In the genomic region with DNA sequence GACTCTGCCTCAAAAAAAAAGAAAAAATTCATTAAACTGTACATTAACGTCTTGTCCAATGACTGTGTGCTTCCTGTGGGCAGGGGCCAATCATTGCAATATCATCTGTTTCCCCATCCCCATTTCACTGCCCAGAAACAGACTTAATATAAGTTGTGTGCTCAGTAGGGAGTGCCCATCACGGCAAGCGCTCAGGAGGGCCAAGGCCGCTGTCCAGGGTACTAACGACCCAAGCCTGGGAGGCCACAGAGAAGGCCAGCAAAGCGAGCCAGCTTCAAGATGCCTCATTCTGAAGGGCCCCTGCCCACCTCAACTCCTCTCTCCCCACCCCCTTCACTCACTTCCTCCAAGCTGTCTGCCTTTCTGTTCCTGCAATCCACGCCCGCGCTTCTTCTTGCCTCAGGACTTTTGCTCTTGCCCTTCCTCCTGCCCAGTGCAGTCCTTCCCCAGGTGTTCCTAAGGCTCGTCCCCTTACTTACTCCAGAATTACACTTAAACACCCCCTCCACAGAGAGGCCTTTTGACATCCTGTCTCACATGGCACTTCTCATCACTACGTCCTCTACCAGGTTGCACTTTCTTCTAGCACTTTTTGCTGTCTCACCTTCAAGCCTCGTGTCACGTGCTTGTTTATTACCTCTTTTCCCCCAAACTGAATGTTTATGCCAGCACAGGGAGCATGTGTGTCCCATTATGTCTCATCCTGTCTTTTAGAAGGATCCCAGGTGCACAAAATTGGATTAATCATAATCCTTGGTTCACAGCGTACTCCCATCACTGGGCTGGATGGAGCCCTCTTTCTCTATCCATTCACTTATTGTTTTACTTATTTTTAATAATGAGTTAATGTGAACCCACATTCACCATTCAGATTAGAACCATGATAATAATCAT, we compare ENCODE assay signal across 1 cellular context.
TF ChIP-seq lines count a peak whose summit lies in the region.

No MANE protein-coding gene starts in this region.

TF ChIP-seq in K562, 482 proteins besides CTCF, POLR2A, EP300 and RAD21 (continued from another document):
- TF ChIP-seq MAZ (CRISPR knock-in tag; conservative IDR thresholded peaks at IDR 0.05 in 1 of 2, IDR thresholded peaks at IDR 0.05 in 1 of 2) (0 out of 4 replicates have a peak, but pooled peaks of 1 of the 2 experiments have one; percentile 34), NCOR1 (IDR thresholded peaks at IDR 0.05) (no peak), KLF16 (IDR thresholded peaks at IDR 0.05) (no peak), EHMT2 (IDR thresholded peaks at IDR 0.05) (peak; percentile 98), HDAC1 (IDR thresholded peaks at IDR 0.05) (no peak), ZNF384 (IDR thresholded peaks at IDR 0.05; ENCODE audit: low read depth, low read length) (no peak), ZSCAN29 (IDR thresholded peaks at IDR 0.05) (no peak), FOXK1 (CRISPR knock-in tag; IDR thresholded peaks at IDR 0.05; ENCODE audit: borderline replicate concordance) (0 out of 2 replicates have a peak, but pooled peaks have one; percentile 50), PRMT5 (CRISPR knock-in tag; IDR thresholded peaks at IDR 0.05) (0 out of 2 replicates have a peak, but pooled peaks have one; percentile 52)
- TF ChIP-seq, protein P1, sequence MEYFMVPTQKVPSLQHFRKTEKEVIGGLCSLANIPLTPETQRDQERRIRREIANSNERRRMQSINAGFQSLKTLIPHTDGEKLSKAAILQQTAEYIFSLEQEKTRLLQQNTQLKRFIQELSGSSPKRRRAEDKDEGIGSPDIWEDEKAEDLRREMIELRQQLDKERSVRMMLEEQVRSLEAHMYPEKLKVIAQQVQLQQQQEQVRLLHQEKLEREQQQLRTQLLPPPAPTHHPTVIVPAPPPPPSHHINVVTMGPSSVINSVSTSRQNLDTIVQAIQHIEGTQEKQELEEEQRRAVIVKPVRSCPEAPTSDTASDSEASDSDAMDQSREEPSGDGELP (CRISPR knock-in tag; IDR thresholded peaks at IDR 0.05; ENCODE audit: borderline replicate concordance) = peak; percentile 51; the same call in 1 of the 2 replicates
- TF ChIP-seq, protein P2, sequence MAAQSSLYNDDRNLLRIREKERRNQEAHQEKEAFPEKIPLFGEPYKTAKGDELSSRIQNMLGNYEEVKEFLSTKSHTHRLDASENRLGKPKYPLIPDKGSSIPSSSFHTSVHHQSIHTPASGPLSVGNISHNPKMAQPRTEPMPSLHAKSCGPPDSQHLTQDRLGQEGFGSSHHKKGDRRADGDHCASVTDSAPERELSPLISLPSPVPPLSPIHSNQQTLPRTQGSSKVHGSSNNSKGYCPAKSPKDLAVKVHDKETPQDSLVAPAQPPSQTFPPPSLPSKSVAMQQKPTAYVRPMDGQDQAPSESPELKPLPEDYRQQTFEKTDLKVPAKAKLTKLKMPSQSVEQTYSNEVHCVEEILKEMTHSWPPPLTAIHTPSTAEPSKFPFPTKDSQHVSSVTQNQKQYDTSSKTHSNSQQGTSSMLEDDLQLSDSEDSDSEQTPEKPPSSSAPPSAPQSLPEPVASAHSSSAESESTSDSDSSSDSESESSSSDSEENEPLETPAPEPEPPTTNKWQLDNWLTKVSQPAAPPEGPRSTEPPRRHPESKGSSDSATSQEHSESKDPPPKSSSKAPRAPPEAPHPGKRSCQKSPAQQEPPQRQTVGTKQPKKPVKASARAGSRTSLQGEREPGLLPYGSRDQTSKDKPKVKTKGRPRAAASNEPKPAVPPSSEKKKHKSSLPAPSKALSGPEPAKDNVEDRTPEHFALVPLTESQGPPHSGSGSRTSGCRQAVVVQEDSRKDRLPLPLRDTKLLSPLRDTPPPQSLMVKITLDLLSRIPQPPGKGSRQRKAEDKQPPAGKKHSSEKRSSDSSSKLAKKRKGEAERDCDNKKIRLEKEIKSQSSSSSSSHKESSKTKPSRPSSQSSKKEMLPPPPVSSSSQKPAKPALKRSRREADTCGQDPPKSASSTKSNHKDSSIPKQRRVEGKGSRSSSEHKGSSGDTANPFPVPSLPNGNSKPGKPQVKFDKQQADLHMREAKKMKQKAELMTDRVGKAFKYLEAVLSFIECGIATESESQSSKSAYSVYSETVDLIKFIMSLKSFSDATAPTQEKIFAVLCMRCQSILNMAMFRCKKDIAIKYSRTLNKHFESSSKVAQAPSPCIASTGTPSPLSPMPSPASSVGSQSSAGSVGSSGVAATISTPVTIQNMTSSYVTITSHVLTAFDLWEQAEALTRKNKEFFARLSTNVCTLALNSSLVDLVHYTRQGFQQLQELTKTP (IDR thresholded peaks at IDR 0.05; ENCODE audit: low read depth in 1 of 2, partially characterized antibody in 2 of 2) = peak in 1 of 2 experiments; percentile 76
- TF ChIP-seq, protein P3, sequence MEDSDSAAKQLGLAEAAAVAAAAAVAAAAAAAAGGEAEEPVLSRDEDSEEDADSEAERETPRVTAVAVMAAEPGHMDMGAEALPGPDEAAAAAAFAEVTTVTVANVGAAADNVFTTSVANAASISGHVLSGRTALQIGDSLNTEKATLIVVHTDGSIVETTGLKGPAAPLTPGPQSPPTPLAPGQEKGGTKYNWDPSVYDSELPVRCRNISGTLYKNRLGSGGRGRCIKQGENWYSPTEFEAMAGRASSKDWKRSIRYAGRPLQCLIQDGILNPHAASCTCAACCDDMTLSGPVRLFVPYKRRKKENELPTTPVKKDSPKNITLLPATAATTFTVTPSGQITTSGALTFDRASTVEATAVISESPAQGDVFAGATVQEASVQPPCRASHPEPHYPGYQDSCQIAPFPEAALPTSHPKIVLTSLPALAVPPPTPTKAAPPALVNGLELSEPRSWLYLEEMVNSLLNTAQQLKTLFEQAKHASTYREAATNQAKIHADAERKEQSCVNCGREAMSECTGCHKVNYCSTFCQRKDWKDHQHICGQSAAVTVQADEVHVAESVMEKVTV (CRISPR knock-in tag; IDR thresholded peaks at IDR 0.05) = no peak
- TF ChIP-seq, protein P4, sequence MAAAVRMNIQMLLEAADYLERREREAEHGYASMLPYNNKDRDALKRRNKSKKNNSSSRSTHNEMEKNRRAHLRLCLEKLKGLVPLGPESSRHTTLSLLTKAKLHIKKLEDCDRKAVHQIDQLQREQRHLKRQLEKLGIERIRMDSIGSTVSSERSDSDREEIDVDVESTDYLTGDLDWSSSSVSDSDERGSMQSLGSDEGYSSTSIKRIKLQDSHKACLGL (CRISPR knock-in tag; IDR thresholded peaks at IDR 0.05; ENCODE audit: borderline replicate concordance, poor library complexity, severe bottlenecking) = no peak
- TF ChIP-seq, protein P5, sequence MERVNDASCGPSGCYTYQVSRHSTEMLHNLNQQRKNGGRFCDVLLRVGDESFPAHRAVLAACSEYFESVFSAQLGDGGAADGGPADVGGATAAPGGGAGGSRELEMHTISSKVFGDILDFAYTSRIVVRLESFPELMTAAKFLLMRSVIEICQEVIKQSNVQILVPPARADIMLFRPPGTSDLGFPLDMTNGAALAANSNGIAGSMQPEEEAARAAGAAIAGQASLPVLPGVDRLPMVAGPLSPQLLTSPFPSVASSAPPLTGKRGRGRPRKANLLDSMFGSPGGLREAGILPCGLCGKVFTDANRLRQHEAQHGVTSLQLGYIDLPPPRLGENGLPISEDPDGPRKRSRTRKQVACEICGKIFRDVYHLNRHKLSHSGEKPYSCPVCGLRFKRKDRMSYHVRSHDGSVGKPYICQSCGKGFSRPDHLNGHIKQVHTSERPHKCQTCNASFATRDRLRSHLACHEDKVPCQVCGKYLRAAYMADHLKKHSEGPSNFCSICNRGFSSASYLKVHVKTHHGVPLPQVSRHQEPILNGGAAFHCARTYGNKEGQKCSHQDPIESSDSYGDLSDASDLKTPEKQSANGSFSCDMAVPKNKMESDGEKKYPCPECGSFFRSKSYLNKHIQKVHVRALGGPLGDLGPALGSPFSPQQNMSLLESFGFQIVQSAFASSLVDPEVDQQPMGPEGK (CRISPR knock-in tag; IDR thresholded peaks at IDR 0.05; ENCODE audit: borderline replicate concordance) = no peak
